ENCODE assay signal across 14 cellular contexts in genomic region chr3:14303336-14304100, GRCh38.
DNase-seq lines count a peak whose midpoint lies in the region; ATAC-seq and TF ChIP-seq lines count a peak whose summit lies in the region.
"Had no signal": no experiment of that assay in that cellular context is flagged by ENCODE, and none has a peak within 500 bp of the region (broad histone marks: within the 10 kb centered on the region; RNA-seq: fewer than 3 reads in every experiment).

No MANE protein-coding gene starts in this region.

- no peaks in the 10 kb centered on the region for H3K9me3 ChIP-seq in Caco-2
- no peaks in the 10 kb centered on the region for H3K9me3 ChIP-seq in MG63
- H3K9me3 ChIP-seq in osteoblast (ENCODE audit: low read depth, low read length): no peaks in the 10 kb centered on the region
- H3K9me3 ChIP-seq: thyroid gland had no signal

- H3K4me1 Mint-ChIP-seq in Caco-2 (ENCODE audit: low read depth, unreplicated experiment): peaks cover 38% of the 10 kb centered on the region

- CTCF ChIA-PET in Caco-2 (lab: Charles Lee): no interaction called here

- DNase-seq in Caco-2 (no peak), MG63 (peak; percentile 81), osteoblast (ENCODE audit: insufficient read length, low spot score, missing footprints) (peak; percentile 87), caudate nucleus (lab: John Stamatoyannopoulos, UW) (no peak), DMS53 treated with DMSO at 0.1 percent for 48 hours (lab: John Stamatoyannopoulos, UW; ENCODE audit: unreplicated experiment) (no peak), OCI-M1 (lab: John Stamatoyannopoulos, UW) (no peak)
- peak; percentile 6 for DNase-seq in central memory CD4-positive, alpha-beta T cell
- DNase-seq: DMS153; mammary epithelial cell; naive thymus-derived CD4-positive, alpha-beta T cell; NCI-H2081 treated with DMSO at 0.1 percent for 48 hours; stimulated activated CD4-positive, alpha-beta T cell treated with anti-CD3 and anti-CD28 coated beads, Interleukin-12 subunit alpha, Interleukin-12 subunit beta, amount 100 ng/mL, for 4 hours had no signal

- no peak overlapping the region for H3K27ac ChIP-seq in osteoblast (ENCODE audit: low read depth, low read length)
- H3K27ac ChIP-seq in caudate nucleus (ENCODE audit: low read depth, low read length): no peak overlapping the region
- H3K27ac ChIP-seq: thyroid gland had no signal

- H2AFZ ChIP-seq in osteoblast (ENCODE audit: low read length): no peak overlapping the region

- BruUV-seq in Caco-2 (replicated peaks; lab: Mats Ljungman, UMichigan): no TSS peak

- H3K4me2 ChIP-seq in osteoblast (ENCODE audit: insufficient read depth, low read length): no peak overlapping the region

- H3K4me3 Mint-ChIP-seq in Caco-2 (ENCODE audit: unreplicated experiment): no peak overlapping the region

- H3K4me1 ChIP-seq in Caco-2 (peaks cover 28% of the 10 kb centered on the region), osteoblast (ENCODE audit: insufficient read depth, low read length) (no peaks in the 10 kb centered on the region)

- ATAC-seq in GM18907 (IDR thresholded peaks at IDR 0.05; ENCODE audit: unreplicated experiment): no peak
- ATAC-seq: naive thymus-derived CD4-positive, alpha-beta T cell had no signal

- H3K4me3 ChIP-seq in Caco-2 (ENCODE audit: low read depth, low read length) (no peak overlapping the region), MG63 (no peak overlapping the region), osteoblast (ENCODE audit: insufficient read depth, low read length) (no peak overlapping the region)
- H3K4me3 ChIP-seq: thyroid gland had no signal

- H3K36me3 ChIP-seq in Caco-2 (ENCODE audit: control insufficient read depth, insufficient read depth, low read length) (no peaks in the 10 kb centered on the region), MG63 (no peaks in the 10 kb centered on the region), osteoblast (ENCODE audit: insufficient read depth, low read length) (no peaks in the 10 kb centered on the region)
- H3K36me3 ChIP-seq: thyroid gland had no signal

- H3K27me3 ChIP-seq in Caco-2 (replicated peaks; ENCODE audit: control insufficient read depth, insufficient read depth, low read length): no peaks in the 10 kb centered on the region
- H3K27me3 ChIP-seq in MG63: no peaks in the 10 kb centered on the region
- peaks cover 6% of the 10 kb centered on the region for H3K27me3 ChIP-seq in osteoblast (ENCODE audit: insufficient read depth, low read length)
- H3K27me3 ChIP-seq: thyroid gland had no signal

- intact Hi-C loops in Caco-2 (cut with micrococcal nuclease; ENCODE audit: unreplicated experiment): no loop called here

- POLR2A ChIA-PET in Caco-2 (lab: Charles Lee): no interaction called here

- peaks cover 1% of the 10 kb centered on the region for H3K9me3 Mint-ChIP-seq in Caco-2 (ENCODE audit: unreplicated experiment)

- no peak for TF ChIP-seq CTCF in Caco-2 (IDR thresholded peaks at IDR 0.05; ENCODE audit: insufficient read depth in 1 of 2, low read depth in 1 of 2, low read length in 1 of 2, severe bottlenecking in 1 of 2, unreplicated experiment in 1 of 2)
- TF ChIP-seq CTCF in osteoblast (IDR thresholded peaks at IDR 0.05; ENCODE audit: extremely low read depth, low read depth, low read length): no peak

- no peaks in the 10 kb centered on the region for H3K36me3 Mint-ChIP-seq in Caco-2 (ENCODE audit: insufficient read depth, unreplicated experiment)
- H3K36me3 Mint-ChIP-seq: naive thymus-derived CD4-positive, alpha-beta T cell had no signal

- no peaks in the 10 kb centered on the region for H3K27me3 Mint-ChIP-seq in Caco-2 (ENCODE audit: insufficient read depth, unreplicated experiment)

- no peaks in the 10 kb centered on the region for H4K20me1 ChIP-seq in osteoblast (ENCODE audit: insufficient read depth, low read length)

- H3K79me2 ChIP-seq in osteoblast (ENCODE audit: insufficient read depth, low read length): no peaks in the 10 kb centered on the region

- H3K27ac Mint-ChIP-seq in Caco-2 (ENCODE audit: unreplicated experiment): peak overlapping the region; percentile 20

Comparison
In these comparisons a context has a peak if more than half of its experiments do, and no peak if none do; other contexts are left out.
1. DNase-seq: peak in MG63 (single experiment), central memory CD4-positive, alpha-beta T cell (single experiment) and osteoblast (single experiment); none in Caco-2 (0 of 2), caudate nucleus (0 of 61), DMS53 treated with DMSO at 0.1 percent for 48 hours (single experiment) and OCI-M1 (single experiment).